10 cellular contexts compared by ENCODE assay signal in genomic region chr1:110004583-110004982, GRCh38. TPM values are rescaled to one million over a fixed set of nuclear protein-coding genes. Genes with fewer than 3 reads are reported as not detected.
DNase-seq lines count a peak whose midpoint lies in the region; ATAC-seq, FAIRE-seq and TF ChIP-seq lines count a peak whose summit lies in the region.
"Had no signal": no experiment of that assay in that cellular context is flagged by ENCODE, and none has a peak within 500 bp of the region (broad histone marks: within the 10 kb centered on the region; RNA-seq: fewer than 3 reads in every experiment).

No MANE protein-coding gene starts in this region.

- H3K9me3 ChIP-seq in PC-9 (ENCODE audit: insufficient read depth, low read depth), result no peaks in the 10 kb centered on the region
- no peaks in the 10 kb centered on the region for H3K9me3 ChIP-seq in esophagus squamous epithelium

- H3F3A ChIP-seq in PC-9 (ENCODE audit: insufficient read depth, low read depth), result peaks cover 72% of the 10 kb centered on the region

- TSS peak; percentile 47 for BruUV-seq in PC-9 (replicated peaks; lab: Mats Ljungman, UMichigan)

- H3K4me1 ChIP-seq in PC-9 (replicated peaks; ENCODE audit: insufficient read depth) (peaks cover 76% of the 10 kb centered on the region), esophagus squamous epithelium (peaks cover 21 to 54% (median 34%) of the 10 kb centered on the region in 3 donors)

- H3K36me3 ChIP-seq in PC-9 (ENCODE audit: low read depth) (peaks cover 52% of the 10 kb centered on the region), esophagus squamous epithelium (peaks cover 0 to 10% (median 4%) of the 10 kb centered on the region in 3 donors)

- H4K20me1 ChIP-seq in PC-9 (ENCODE audit: insufficient read depth), result no peaks in the 10 kb centered on the region

- TF ChIP-seq POLR2A in esophagus squamous epithelium (IDR thresholded peaks at IDR 0.05), result no peak
- TF ChIP-seq POLR2A in GM12891 (IDR thresholded peaks at IDR 0.05; ENCODE audit: low read depth, low read length), result no peak

- H3K79me2 ChIP-seq in PC-9 (ENCODE audit: low read depth), result peaks cover 94% of the 10 kb centered on the region

- intact Hi-C loops in PC-9 (cut with micrococcal nuclease; ENCODE audit: unreplicated experiment), result loop anchor here (5.0 kb wide), 1 partner anchor 457 kb away; the partner anchor contains the start of gene GNAI3
- intact Hi-C loops in esophagus squamous epithelium (cut with DNase I), result no loop called here

- TF ChIP-seq CTCF in PC-9 (conservative IDR thresholded peaks at IDR 0.05) (no peak), esophagus squamous epithelium (IDR thresholded peaks at IDR 0.05) (no peak), retinal pigment epithelial cell (conservative IDR thresholded peaks at IDR 0.05; ENCODE audit: low read depth, low read length) (no peak)

- no peaks in the 10 kb centered on the region for H3K27me3 ChIP-seq in PC-9 (ENCODE audit: insufficient read depth, low read depth)
- no peaks in the 10 kb centered on the region for H3K27me3 ChIP-seq in esophagus squamous epithelium

- POLR2A ChIA-PET in PC-9 (lab: Charles Lee; ENCODE audit: unreplicated experiment), result interaction anchor here (0.6 kb wide), 1 partner anchor 222 kb away, joined by 3 read pairs; no protein-coding TSS in a partner anchor

- H3K4me2 ChIP-seq in PC-9, result peak overlapping the region; percentile 97

- no peak for ATAC-seq in HG03432 (IDR thresholded peaks at IDR 0.05; ENCODE audit: unreplicated experiment)

- H3K4me3 ChIP-seq in GM08714 (ENCODE audit: low read length) (peak overlapping the region; percentile 78), PC-9 (peak overlapping the region; percentile 60), esophagus squamous epithelium (peak overlapping the region; percentile 4 to 45 (median 30)), retinal pigment epithelial cell (ENCODE audit: low read length) (peak overlapping the region; percentile 3)

- WGBS in esophagus squamous epithelium, 2 donors, result 12 to 42% methylated on average over 1 of the region's 1 CpG

- H3K27ac ChIP-seq in PC-9 (peak overlapping the region; percentile 95), esophagus squamous epithelium (peak overlapping the region; percentile 72 to 90 (median 89))

- no peak for FAIRE-seq in GM12891 (lab: Jason Lieb, UNC)

- no peak overlapping the region for H2AFZ ChIP-seq in PC-9

- no peaks in the 10 kb centered on the region for H3K9me2 ChIP-seq in PC-9 (ENCODE audit: insufficient read depth)

- DNase-seq in PC-9 (peak; percentile 25 to 60), esophagus squamous epithelium (lab: John Stamatoyannopoulos, UW) (no peak), retinal pigment epithelial cell (ENCODE audit: low read depth) (no peak), GM12891 (ENCODE audit: insufficient read length, low spot score) (no peak), epidermal melanocyte (ENCODE audit: insufficient read length, low spot score) (no peak), NCI-H2081 treated with DMSO at 0.1 percent for 48 hours (lab: John Stamatoyannopoulos, UW) (no peak)
- DNase-seq: activated CD4-positive, alpha-beta T cell treated with anti-CD3 and anti-CD28 coated beads for 1 hour; Karpas-422 had no signal

- CTCF ChIA-PET in PC-9 (lab: Charles Lee), result no interaction called here

TF ChIP-seq in GM12891, 5 proteins besides CTCF, POLR2A, EP300 and RAD21:
- no peak for TF ChIP-seq POU2F2 (IDR thresholded peaks at IDR 0.05; ENCODE audit: low read depth, low read length)

RNA-seq across cellular contexts. Expression of gene AHCYL1, which starts 20.0 kb away (rescaled TPM):
- total RNA-seq in PC-9 (2021) (143 and 147 TPM in 2 replicates), esophagus squamous epithelium (10 to 100 TPM; 49.7 to 60.3 (median 53.0) TPM)
- polyA plus RNA-seq in GM12891 (2012; ENCODE audit: low read depth, missing spikeins), result 32.7 TPM

RNA-seq across cellular contexts. Expression of gene STRIP1, which starts 29.8 kb away (rescaled TPM):
- total RNA-seq in PC-9 (2021), result 32.1 and 36.5 TPM in 2 replicates
- total RNA-seq in esophagus squamous epithelium, result 10 to 100 TPM; 25.9 to 44.4 (median 34.8) TPM
- 11.1 TPM for polyA plus RNA-seq in GM12891 (2012; ENCODE audit: low read depth, missing spikeins)

Comparison
In these comparisons a context has a peak if more than half of its experiments do, and no peak if none do; other contexts are left out.
1. H3K4me3 ChIP-seq: peak in every context shown above with its lines; median percentile 78 in GM08714; 60 in PC-9; 30 in esophagus squamous epithelium; 3 in retinal pigment epithelial cell.
2. DNase-seq: peak in PC-9 (2 of 2); none in esophagus squamous epithelium (single experiment), retinal pigment epithelial cell (single experiment), GM12891 (single experiment), epidermal melanocyte (single experiment) and NCI-H2081 treated with DMSO at 0.1 percent for 48 hours (single experiment).